ENCODE assay signal across 27 cellular contexts in the genomic region with DNA sequence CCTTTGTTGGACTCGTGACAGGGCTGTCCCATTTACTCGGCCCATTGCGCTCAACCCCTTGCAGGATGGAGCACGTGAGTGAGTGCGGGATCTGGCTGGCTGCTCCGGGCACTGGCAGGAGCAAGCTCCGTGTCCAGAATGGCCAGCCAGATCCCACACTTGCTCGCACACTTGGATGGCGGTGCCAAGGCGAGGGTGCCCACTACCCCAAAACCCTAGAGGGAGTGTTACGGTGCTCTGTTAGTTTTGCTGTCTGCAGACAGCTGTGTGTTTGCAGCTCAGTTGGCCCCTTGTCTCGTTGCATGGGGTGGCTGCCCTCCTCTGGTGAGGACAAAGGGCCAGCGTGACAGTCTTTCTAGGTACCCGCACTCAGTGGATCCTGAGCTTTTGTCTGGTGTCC.
"Had no signal": no experiment of that assay in that cellular context is flagged by ENCODE, and none has a peak within 500 bp of the region (broad histone marks: within the 10 kb centered on the region; RNA-seq: fewer than 3 reads in every experiment).

No MANE protein-coding gene starts in this region.

- H3K4me1 ChIP-seq: colonic mucosa, esophagus squamous epithelium, gastrocnemius medialis, heart right ventricle, left lung had no signal

- H3K36me3 Mint-ChIP-seq: mesothelial cell of epicardium had no signal

- H3K9me3 Mint-ChIP-seq: dendritic cell treated with granulocyte-macrophage colony-stimulating factor and Interleukin-4, amounts not matched to agents 40 ng/mL and 50 ng/mL, for 4 days; effector memory CD8-positive, alpha-beta T cell; memory B cell; mesothelial cell of epicardium had no signal

- H3K27ac Mint-ChIP-seq: dendritic cell treated with granulocyte-macrophage colony-stimulating factor and Interleukin-4, amounts not matched to agents 40 ng/mL and 50 ng/mL, for 4 days; effector memory CD8-positive, alpha-beta T cell; endodermal cell; memory B cell; mesothelial cell of epicardium had no signal

- ATAC-seq: effector memory CD8-positive, alpha-beta T cell; esophagus mucosa; gastrocnemius medialis; left lung; left ventricle myocardium superior; mucosa of descending colon had no signal

- H3K36me3 ChIP-seq: colonic mucosa, esophagus squamous epithelium, gastrocnemius medialis, heart right ventricle, left lung had no signal

- H3K9me3 ChIP-seq: colonic mucosa, esophagus squamous epithelium, gastrocnemius medialis, left lung, mucosa of descending colon had no signal

- H3K4me1 Mint-ChIP-seq: endodermal cell, mesothelial cell of epicardium, naive B cell had no signal

- H3K4me3 ChIP-seq: colonic mucosa, esophagus squamous epithelium, gastrocnemius medialis, heart right ventricle, left lung, lung, mucosa of descending colon had no signal

- H3K27me3 ChIP-seq: colonic mucosa, esophagus squamous epithelium, gastrocnemius medialis, heart right ventricle, left lung had no signal

- H3K4me3 Mint-ChIP-seq: dendritic cell treated with granulocyte-macrophage colony-stimulating factor and Interleukin-4, amounts not matched to agents 40 ng/mL and 50 ng/mL, for 4 days; effector memory CD8-positive, alpha-beta T cell; endodermal cell; memory B cell; mesothelial cell of epicardium; naive B cell had no signal

- H3K27me3 Mint-ChIP-seq: dendritic cell treated with granulocyte-macrophage colony-stimulating factor and Interleukin-4, amounts not matched to agents 40 ng/mL and 50 ng/mL, for 4 days; effector memory CD8-positive, alpha-beta T cell; memory B cell; naive B cell had no signal

- H3K27ac ChIP-seq: colonic mucosa, epithelial cell of prostate, esophagus squamous epithelium, gastrocnemius medialis, heart right ventricle, left lung had no signal

- DNase-seq: colonic mucosa; cortex of kidney; effector CD8-positive, alpha-beta T cell; effector memory CD8-positive, alpha-beta T cell; endodermal cell; erythroblast; esophagus squamous epithelium; foreskin fibroblast; foreskin melanocyte; gastrocnemius medialis; glutamatergic neuron; head of caudate nucleus; heart right ventricle; hippocampal formation; left cardiac atrium; left lung; left ventricle myocardium superior; mammary epithelial cell; mesendoderm; mucosa of descending colon; naive B cell had no signal
